ENCODE assay signal across 25 cellular contexts in genomic region chr1:245501635-245502034, GRCh38.
A peak's percentile ranks its signal among the peaks of the same experiment; 100 is the strongest.
DNase-seq lines count a peak whose midpoint lies in the region; ATAC-seq and TF ChIP-seq lines count a peak whose summit lies in the region.
"Had no signal": no experiment of that assay in that cellular context is flagged by ENCODE, and none has a peak within 500 bp of the region (broad histone marks: within the 10 kb centered on the region; RNA-seq: fewer than 3 reads in every experiment).

No MANE protein-coding gene starts in this region.

- ATAC-seq in Right ventricle myocardium superior (ENCODE audit: poor library complexity) (no peak), HG03354 (IDR thresholded peaks at IDR 0.05; ENCODE audit: poor library complexity, severe bottlenecking, unreplicated experiment) (no peak), WTC11 (no peak)
- ATAC-seq: K562, PC-3, T-helper 17 cell had no signal

- no peaks in the 10 kb centered on the region for H3K36me3 Mint-ChIP-seq in WTC11
- H3K36me3 Mint-ChIP-seq: CD4-positive, CD25-positive, alpha-beta regulatory T cell had no signal

- H3K4me3 ChIP-seq in cardiac muscle cell = no peak overlapping the region
- no peak overlapping the region for H3K4me3 ChIP-seq in tibial artery
- H3K4me3 ChIP-seq: HAP-1, K562, SJCRH30 had no signal

- H3K9me3 ChIP-seq in cardiac muscle cell (ENCODE audit: low read depth) (no peaks in the 10 kb centered on the region), tibial artery (no peaks in the 10 kb centered on the region)
- H3K9me3 ChIP-seq: HAP-1, SJCRH30 had no signal

- no peak overlapping the region for H3K4me3 Mint-ChIP-seq in WTC11
- H3K4me3 Mint-ChIP-seq: B cell; CD4-positive, CD25-positive, alpha-beta regulatory T cell; T-helper 17 cell had no signal

- CTCF ChIA-PET in WTC11 (lab: Charles Lee) = interaction anchor here (1.0 kb wide), 1 partner anchor 349 kb away, joined by 3 read pairs; no protein-coding TSS in a partner anchor

- POLR2A ChIA-PET in WTC11 (lab: Charles Lee) = no interaction called here

- intact Hi-C loops in Right ventricle myocardium superior (cut with DNase I) = no loop called here
- intact Hi-C loops in tibial artery (cut with DNase I; ENCODE audit: low total_unique reads) = no loop called here

- no peak overlapping the region for H3K27ac Mint-ChIP-seq in WTC11
- H3K27ac Mint-ChIP-seq: B cell; CD4-positive, CD25-positive, alpha-beta regulatory T cell; T-helper 17 cell had no signal

- H3K27me3 Mint-ChIP-seq in WTC11 (ENCODE audit: low read depth) = no peaks in the 10 kb centered on the region
- H3K27me3 Mint-ChIP-seq: CD4-positive, CD25-positive, alpha-beta regulatory T cell; T-helper 17 cell had no signal

- H3K4me1 Mint-ChIP-seq in WTC11 = 0 out of 2 replicates have a peak, but pooled peaks cover 2% of the 10 kb centered on the region
- H3K4me1 Mint-ChIP-seq: B cell; CD4-positive, CD25-positive, alpha-beta regulatory T cell; T-helper 17 cell had no signal

- H3K27me3 ChIP-seq in cardiac muscle cell (no peaks in the 10 kb centered on the region), tibial artery (no peaks in the 10 kb centered on the region)
- H3K27me3 ChIP-seq: SJCRH30 had no signal

- TF ChIP-seq CTCF in cardiac muscle cell (IDR thresholded peaks at IDR 0.05; ENCODE audit: low read depth, low read length) (no peak), tibial artery (IDR thresholded peaks at IDR 0.05) (no peak), WTC11 (IDR thresholded peaks at IDR 0.05) (no peak)

- no peak for DNase-seq in cardiac muscle cell (ENCODE audit: low read depth in 1 of 2, low spot score in 1 of 2)
- no peak for DNase-seq in Right ventricle myocardium superior
- DNase-seq in NOMO-1 treated with dmso at 0.1 percent for 144 hours (lab: John Stamatoyannopoulos, UW; ENCODE audit: unreplicated experiment) = peak; percentile 59
- DNase-seq in globus pallidus (ENCODE audit: low spot score) = peak; percentile 31
- no peak for DNase-seq in tibial artery
- no peak for DNase-seq in WTC11 (ENCODE audit: low spot score)
- DNase-seq in NCI-H526 treated with DMSO at 0.1 percent for 48 hours (lab: John Stamatoyannopoulos, UW) = no peak
- DNase-seq: CD4-positive, CD25-positive, alpha-beta regulatory T cell; COR-L47; DMS 273 treated with DMSO at 0.1 percent for 48 hours; DND-41; NCI-H1092 treated with DMSO at 0.1 percent for 48 hours; NCI-H146; NCI-H2029 treated with DMSO at 0.1 percent for 48 hours; NCI-H2171 treated with DMSO at 0.1 percent for 48 hours; NCI-H446; PC-3; RPMI8226; SJCRH30; T-helper 17 cell had no signal

- H3K36me3 ChIP-seq in cardiac muscle cell (no peaks in the 10 kb centered on the region), tibial artery (no peaks in the 10 kb centered on the region)
- H3K36me3 ChIP-seq: HAP-1, SJCRH30 had no signal

- H3K27ac ChIP-seq in cardiac muscle cell (peak overlapping the region; percentile 58), tibial artery (no peak overlapping the region)
- H3K27ac ChIP-seq: 22Rv1, SJCRH30 had no signal

- H3K4me1 ChIP-seq in cardiac muscle cell (ENCODE audit: low read depth) (peaks cover 20% of the 10 kb centered on the region), tibial artery (no peaks in the 10 kb centered on the region)
- H3K4me1 ChIP-seq: HAP-1, SJCRH30 had no signal

- no peaks in the 10 kb centered on the region for H3K9me3 Mint-ChIP-seq in WTC11

TF ChIP-seq in WTC11, 78 proteins besides CTCF, POLR2A, EP300 and RAD21:
- TF ChIP-seq NR3C1 (CRISPR knock-in tag; conservative IDR thresholded peaks at IDR 0.05; ENCODE audit: low read depth) (no peak), FOXJ3 (CRISPR knock-in tag; IDR thresholded peaks at IDR 0.05; ENCODE audit: borderline replicate concordance) (no peak), ZNF263 (CRISPR knock-in tag; IDR thresholded peaks at IDR 0.05; ENCODE audit: low read depth) (no peak), CREM (CRISPR knock-in tag; IDR thresholded peaks at IDR 0.05) (no peak), GABPB1 (CRISPR knock-in tag; IDR thresholded peaks at IDR 0.05) (no peak), MXD4 (CRISPR knock-in tag; IDR thresholded peaks at IDR 0.05; ENCODE audit: borderline replicate concordance) (no peak), E2F4 (CRISPR knock-in tag; IDR thresholded peaks at IDR 0.05; ENCODE audit: borderline replicate concordance, low read depth) (no peak), TEAD1 (CRISPR knock-in tag; IDR thresholded peaks at IDR 0.05) (no peak)
TF ChIP-seq in WTC11: peak in this region for 0.

Comparison
In these comparisons a context has a peak if more than half of its experiments do, and no peak if none do; other contexts are left out.
1. DNase-seq: peak in NOMO-1 treated with dmso at 0.1 percent for 144 hours (single experiment) and globus pallidus (single experiment); none in cardiac muscle cell (0 of 2), Right ventricle myocardium superior (single experiment), tibial artery (0 of 2), WTC11 (single experiment) and NCI-H526 treated with DMSO at 0.1 percent for 48 hours (single experiment).